Comparison of ENCODE assay signal across 8 cellular contexts in the genomic region with DNA sequence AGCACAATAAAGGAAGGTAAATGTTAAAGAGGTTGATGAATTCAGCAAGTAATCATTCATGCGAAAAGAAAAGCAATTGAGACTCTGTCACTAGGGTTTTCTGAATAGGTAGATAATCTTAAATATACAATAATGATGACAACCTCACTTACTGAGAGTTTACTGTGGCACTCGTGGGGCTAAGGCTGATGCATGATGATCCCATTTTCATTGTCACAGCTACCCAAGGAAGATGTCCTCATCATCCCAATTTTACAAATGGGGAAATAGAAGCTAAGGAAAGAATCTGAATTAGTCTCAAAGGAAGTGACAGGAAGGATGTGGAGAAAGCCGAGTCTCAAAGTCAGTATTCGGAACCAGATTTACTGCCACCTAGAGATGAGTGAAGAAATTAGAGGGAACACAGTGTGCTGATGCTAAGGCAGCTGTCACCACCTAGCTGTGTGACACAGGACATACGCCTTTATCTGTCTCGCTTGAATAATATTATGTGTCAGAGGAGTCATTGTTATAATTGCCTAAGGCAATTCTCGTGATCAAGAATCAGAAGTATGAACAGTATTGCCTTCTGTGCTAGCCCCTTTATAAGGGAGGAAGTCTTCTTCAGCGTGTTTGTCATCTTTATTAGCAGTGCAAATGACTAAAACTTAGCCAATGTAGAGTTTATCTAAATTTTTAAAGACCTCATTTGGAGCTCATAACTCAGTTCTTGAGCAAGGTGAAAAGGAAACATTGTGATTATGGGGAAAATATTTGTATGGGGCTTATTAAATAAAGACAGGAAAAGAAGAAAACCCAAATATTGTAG.
DNase-seq lines count a peak whose midpoint lies in the region; ATAC-seq and TF ChIP-seq lines count a peak whose summit lies in the region.

No MANE protein-coding gene starts in this region.

- H2AFZ ChIP-seq in mammary epithelial cell (ENCODE audit: low read depth, low read length) = no peak overlapping the region

- no peak overlapping the region for H3K9ac ChIP-seq in mammary epithelial cell (ENCODE audit: insufficient read depth, low read length)

- intact Hi-C loops in mammary epithelial cell (cut with micrococcal nuclease) = loop anchor here (1.0 to 10.0 kb wide), 4 partner anchors 229 to 1527 kb away; no protein-coding TSS in a partner anchor

- H3K27ac ChIP-seq in mammary epithelial cell (ENCODE audit: insufficient read depth, low read depth, low read length) = no peak overlapping the region

- BruUV-seq in mammary epithelial cell (replicated peaks; lab: Mats Ljungman, UMichigan) = no TSS peak

- peak; percentile 48 for DNase-seq in AG20443 (ENCODE audit: low spot score)
- DNase-seq in NCI-H1417 treated with DMSO at 0.1 percent for 48 hours (lab: John Stamatoyannopoulos, UW) = peak; percentile 8
- DNase-seq in SW480 (ENCODE audit: low spot score) = peak; percentile 88
- DNase-seq in mammary epithelial cell = peak; percentile 52
- DNase-seq in islet precursor cell = peak; percentile 72
- peak; percentile 15 for DNase-seq in stimulated activated CD4-positive, alpha-beta T cell treated with anti-CD3 and anti-CD28 coated beads, Interleukin-4, amount 100 ng/mL, for 1 hour

- no peaks in the 10 kb centered on the region for H3K9me3 ChIP-seq in mammary epithelial cell (replicated peaks; ENCODE audit: insufficient read depth, low read length)

- dilution Hi-C loops in mammary epithelial cell (cut with HindIII; ENCODE audit: low sequenced_read_pairs) = no loop called here

- CTCF ChIA-PET in mammary epithelial cell (lab: Charles Lee; ENCODE audit: low non-redundant PET) = interaction anchor here (0.6 to 1.1 kb wide), 2 partner anchors 244 to 1118 kb away, joined by 3 to 4 read pairs; no protein-coding TSS in a partner anchor

- no peaks in the 10 kb centered on the region for H3K36me3 ChIP-seq in mammary epithelial cell (ENCODE audit: insufficient read depth, low read length)

- peaks cover 10% of the 10 kb centered on the region for H3K4me1 ChIP-seq in mammary epithelial cell (ENCODE audit: insufficient read depth, low read length)

- ATAC-seq in GM18508 (IDR thresholded peaks at IDR 0.05; ENCODE audit: insufficient read depth, unreplicated experiment) (peak; percentile 98), HG02884 (IDR thresholded peaks at IDR 0.05; ENCODE audit: unreplicated experiment) (peak; percentile 99)

- no peak overlapping the region for H3K4me3 ChIP-seq in mammary epithelial cell (replicated peaks in 1 of 3; ENCODE audit: insufficient read depth in 1 of 3, low read depth in 2 of 3, low read length in 3 of 3)

- 39% methylated on average over 7 of the region's 8 CpGs for WGBS in mammary epithelial cell (ENCODE audit: low coverage, missing lambda C conversion rate)

- no peak overlapping the region for H3K4me2 ChIP-seq in mammary epithelial cell (ENCODE audit: insufficient read depth, low read depth, low read length)

- H4K20me1 ChIP-seq in mammary epithelial cell (ENCODE audit: insufficient read depth, low read length) = no peaks in the 10 kb centered on the region

- peak; percentile 49 to 84 for TF ChIP-seq CTCF in mammary epithelial cell (conservative IDR thresholded peaks at IDR 0.05 in 1 of 2, IDR thresholded peaks at IDR 0.05 in 1 of 2; ENCODE audit: extremely low read depth in 1 of 2, insufficient read depth in 1 of 2, low read depth in 1 of 2, low read length in 2 of 2)

- no peaks in the 10 kb centered on the region for H3K79me2 ChIP-seq in mammary epithelial cell (ENCODE audit: insufficient read depth, low read length)

- H3K27me3 ChIP-seq in mammary epithelial cell (ENCODE audit: insufficient read depth, low read length) = no peaks in the 10 kb centered on the region

- in situ Hi-C loops in mammary epithelial cell (cut with MboI; ENCODE audit: low sequenced_read_pairs in 2 of 2) = loop anchor here (25.0 kb wide), 1 partner anchor 230 kb away; no protein-coding TSS in a partner anchor

Comparison
In these comparisons a context has a peak if more than half of its experiments do, and no peak if none do; other contexts are left out.
1. DNase-seq: peak in every context shown above with its lines; median percentile 88 in SW480; 72 in islet precursor cell; 52 in mammary epithelial cell; 48 in AG20443; 15 in stimulated activated CD4-positive, alpha-beta T cell treated with anti-CD3 and anti-CD28 coated beads, Interleukin-4, amount 100 ng/mL, for 1 hour; 8 in NCI-H1417 treated with DMSO at 0.1 percent for 48 hours.